In the genomic region with DNA sequence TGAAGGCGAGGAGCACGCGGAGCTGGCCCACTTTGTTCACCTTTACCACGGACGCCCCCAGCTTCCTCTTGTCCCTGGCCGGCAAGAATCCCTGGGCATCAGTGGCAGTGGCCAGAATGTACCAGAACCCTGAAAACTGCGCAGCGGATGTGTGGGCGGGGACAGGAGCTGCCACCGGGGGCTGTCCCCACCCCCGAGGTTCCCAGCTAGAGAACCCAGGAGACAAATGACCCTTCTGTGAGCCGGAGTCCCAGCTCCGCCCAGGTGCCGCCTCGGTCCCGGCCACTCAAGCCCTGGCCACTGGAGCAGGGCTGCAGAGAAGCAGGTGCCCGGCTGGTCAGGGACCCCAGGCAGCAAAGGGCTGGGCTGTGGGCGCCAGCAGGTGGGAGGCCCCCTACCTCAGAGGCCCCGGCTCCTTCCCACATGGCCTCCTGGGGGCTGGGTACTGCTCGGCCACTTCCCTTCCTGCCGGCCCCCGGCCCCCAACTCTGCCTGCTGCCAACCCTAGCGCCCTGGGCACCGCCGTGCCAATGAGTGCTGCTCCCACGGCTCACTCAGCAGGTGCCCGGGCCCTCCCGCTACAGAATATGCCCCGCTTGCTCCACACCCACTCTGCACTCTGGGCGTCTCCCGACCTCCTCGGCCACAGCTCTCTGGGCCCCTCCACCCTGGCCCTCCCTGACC, we compare ENCODE assay signal across 10 cellular contexts. TPM values are rescaled to one million over a fixed set of nuclear protein-coding genes. Genes with fewer than 3 reads are reported as not detected.
DNase-seq lines count a peak whose midpoint lies in the region; ATAC-seq and TF ChIP-seq lines count a peak whose summit lies in the region.
"Had no signal": no experiment of that assay in that cellular context is flagged by ENCODE, and none has a peak within 500 bp of the region (broad histone marks: within the 10 kb centered on the region; RNA-seq: fewer than 3 reads in every experiment).

No MANE protein-coding gene starts in this region.

- H3K36me3 Mint-ChIP-seq in activated B cell treated with CpG ODN at 0.5 μM for 24 hours (ENCODE audit: low read depth): peaks cover 20% of the 10 kb centered on the region

- intact Hi-C loops in heart left ventricle (cut with DNase I): no loop called here
- intact Hi-C loops in Right ventricle myocardium superior (cut with DNase I): no loop called here
- intact Hi-C loops in activated B cell treated with CpG ODN at 0.5 μM for 24 hours (cut with micrococcal nuclease): loop anchor here (1.0 kb wide), 2 partner anchors 7 to 14 kb away; no protein-coding TSS in a partner anchor

- H3K9me3 ChIP-seq in heart left ventricle (no peaks in the 10 kb centered on the region), right atrium auricular region (no peaks in the 10 kb centered on the region), upper lobe of left lung (no peaks in the 10 kb centered on the region), HAP-1 (no peaks in the 10 kb centered on the region)

- CTCF ChIA-PET in activated B cell treated with CpG ODN at 0.5 μM for 24 hours (lab: Charles Lee): interaction anchor here (0.8 to 2.1 kb wide), 4 partner anchors 13 to 345 kb away, joined by 3 to 14 read pairs (median 3); partner anchors contain the start of genes LCN8 and MAN1B1

- DNase-seq in heart left ventricle (no peak), Right ventricle myocardium superior (no peak), activated B cell treated with CpG ODN at 0.5 μM for 24 hours (peak; percentile 57), right atrium auricular region (ENCODE audit: low spot score) (no peak), upper lobe of left lung (peak; percentile 36 to 85), HAP-1 (ENCODE audit: low spot score in 2 of 2) (no peak), C1 segment of cervical spinal cord (lab: John Stamatoyannopoulos, UW) (no peak), NCI-H2107 treated with DMSO at 0.1 percent for 48 hours (lab: John Stamatoyannopoulos, UW; ENCODE audit: unreplicated experiment) (no peak)

- peak overlapping the region; percentile 74 for H3K27ac Mint-ChIP-seq in activated B cell treated with CpG ODN at 0.5 μM for 24 hours

- peaks cover 50% of the 10 kb centered on the region for H3K4me1 Mint-ChIP-seq in activated B cell treated with CpG ODN at 0.5 μM for 24 hours

- POLR2A ChIA-PET in activated B cell treated with CpG ODN at 0.5 μM for 24 hours (lab: Charles Lee): interaction anchor here (0.7 to 4.4 kb wide), 9 partner anchors 9 to 459 kb away, joined by 3 to 86 read pairs (median 5); partner anchors contain the start of genes LCN8, MAN1B1 and TPRN

- no peaks in the 10 kb centered on the region for H3K9me3 Mint-ChIP-seq in activated B cell treated with CpG ODN at 0.5 μM for 24 hours

- in situ Hi-C loops in HAP-1 (cut with MboI; ENCODE audit: low sequenced_read_pairs): no loop called here

- WGBS in heart left ventricle, 4 donors: 51 to 67% (median 60%) methylated on average over 23 to 32 of the region's 32 CpGs
- 27% methylated on average over 15 to 32 of the region's 32 CpGs for WGBS in upper lobe of left lung, 2 donors

- no peak for TF ChIP-seq CTCF in heart left ventricle (IDR thresholded peaks at IDR 0.05)
- TF ChIP-seq CTCF in activated B cell treated with CpG ODN at 0.5 μM for 24 hours (IDR thresholded peaks at IDR 0.05): no peak
- no peak for TF ChIP-seq CTCF in right atrium auricular region (IDR thresholded peaks at IDR 0.05)
- TF ChIP-seq CTCF in upper lobe of left lung (IDR thresholded peaks at IDR 0.05): no peak

- H3K27me3 Mint-ChIP-seq in activated B cell treated with CpG ODN at 0.5 μM for 24 hours: no peaks in the 10 kb centered on the region

- peak overlapping the region in 5 of 12 donors; percentile 22 to 62 (median 47) for H3K27ac ChIP-seq in heart left ventricle
- peak overlapping the region in 1 of 2 donors; percentile 48 for H3K27ac ChIP-seq in right atrium auricular region
- H3K27ac ChIP-seq in upper lobe of left lung: no peak overlapping the region

- ATAC-seq in heart left ventricle (peak in 3 of 4 donors; percentile 14 to 20 (median 16)), Right ventricle myocardium superior (ENCODE audit: poor library complexity) (no peak), activated B cell treated with CpG ODN at 0.5 μM for 24 hours (ENCODE audit: low read depth) (peak; percentile 79), upper lobe of left lung (ENCODE audit: low FRiP score in 2 of 2) (no peak)

- no peaks in the 10 kb centered on the region for H3K36me3 ChIP-seq in heart left ventricle
- no peaks in the 10 kb centered on the region for H3K36me3 ChIP-seq in right atrium auricular region
- H3K36me3 ChIP-seq in upper lobe of left lung: no peaks in the 10 kb centered on the region
- H3K36me3 ChIP-seq in HAP-1 (replicated peaks): no peaks in the 10 kb centered on the region

- TF ChIP-seq POLR2A in heart left ventricle (IDR thresholded peaks at IDR 0.05) (peak in 1 of 2 donors; percentile 43), upper lobe of left lung (IDR thresholded peaks at IDR 0.05) (no peak)

- no peak for TF ChIP-seq EP300 in upper lobe of left lung (IDR thresholded peaks at IDR 0.05)

- H3K4me3 Mint-ChIP-seq in activated B cell treated with CpG ODN at 0.5 μM for 24 hours: peak overlapping the region; percentile 86

- H3K27me3 ChIP-seq in heart left ventricle (peaks cover 0 to 19% (median 0%) of the 10 kb centered on the region in 9 donors), right atrium auricular region (no peaks in the 10 kb centered on the region), upper lobe of left lung (peaks cover 0 to 27% (median 12%) of the 10 kb centered on the region in 4 donors), HAP-1 (ENCODE audit: low read depth) (peaks cover 16% of the 10 kb centered on the region)

- H3K4me3 ChIP-seq in heart left ventricle (peak overlapping the region in 10 of 12 donors; percentile 2 to 55 (median 18)), right atrium auricular region (peak overlapping the region; percentile 12 to 42), upper lobe of left lung (peak overlapping the region in 1 of 4 donors; percentile 12), HAP-1 (no peak overlapping the region)

- H3K4me1 ChIP-seq in heart left ventricle (peaks cover 0 to 36% (median 18%) of the 10 kb centered on the region in 12 donors), right atrium auricular region (peaks cover 0 to 26% of the 10 kb centered on the region in 2 donors), upper lobe of left lung (peaks cover 4 to 33% (median 20%) of the 10 kb centered on the region in 4 donors), HAP-1 (no peaks in the 10 kb centered on the region)

RNA-seq across cellular contexts. Expression of gene LCN10, which starts 0.7 kb away (rescaled TPM):
- 10 to 100 TPM in 5 of 9 donors, 1 to 10 TPM in 2, under 1 TPM in 2; 0.50 to 21.5 (median 10.1) TPM for total RNA-seq in heart left ventricle
- polyA plus RNA-seq in heart left ventricle: 10 to 100 TPM; 15.7 to 40.7 TPM
- total RNA-seq in Right ventricle myocardium superior: 7.7 TPM
- total RNA-seq in activated B cell treated with CpG ODN at 0.5 μM for 24 hours: 13.7 and 15.9 TPM in 2 replicates
- 1 to 10 TPM; 4.5 to 8.8 TPM for total RNA-seq in right atrium auricular region
- 10 to 100 TPM in 1 of 6 donors, 1 to 10 TPM in 4, under 1 TPM in 1; 0.39 to 17.8 (median 2.2) TPM for total RNA-seq in upper lobe of left lung
- total RNA-seq: astrocyte had no signal

RNA-seq across cellular contexts. Expression of gene LCN6, which starts 6.3 kb away (rescaled TPM):
- total RNA-seq in heart left ventricle: 10 to 100 TPM in 5 of 9 donors, 1 to 10 TPM in 3, under 1 TPM in 1; 0.81 to 58.7 (median 15.8) TPM
- polyA plus RNA-seq in heart left ventricle: 100 to 1,000 TPM in 1 of 2 donors, 10 to 100 TPM in 1; 46.1 to 101 TPM
- total RNA-seq in Right ventricle myocardium superior: 13.0 TPM
- total RNA-seq in activated B cell treated with CpG ODN at 0.5 μM for 24 hours: not detected in 2 replicates
- total RNA-seq in right atrium auricular region: 1 to 10 TPM; 6.4 to 9.3 TPM
- 10 to 100 TPM in 1 of 6 donors, 1 to 10 TPM in 3, not detected in 2; 2.7 to 35.1 (median 5.5) TPM for total RNA-seq in upper lobe of left lung
- total RNA-seq: astrocyte, skeletal muscle tissue had no signal

RNA-seq across cellular contexts. Expression of gene LCN8, which starts 16.0 kb away (rescaled TPM):
- total RNA-seq in heart left ventricle: not detected
- not detected for polyA plus RNA-seq in heart left ventricle
- total RNA-seq in Right ventricle myocardium superior: not detected
- 5.3 and 6.9 TPM in 2 replicates for total RNA-seq in activated B cell treated with CpG ODN at 0.5 μM for 24 hours
- not detected for total RNA-seq in right atrium auricular region
- not detected for total RNA-seq in upper lobe of left lung
- total RNA-seq: astrocyte, skeletal muscle tissue had no signal

RNA-seq across cellular contexts. Expression of gene LCN15, which starts 22.3 kb away (rescaled TPM):
- total RNA-seq in heart left ventricle (1 to 10 TPM in 3 of 9 donors, under 1 TPM in 2, not detected in 4; 0.64 to 2.8 (median 1.2) TPM), Right ventricle myocardium superior (not detected), activated B cell treated with CpG ODN at 0.5 μM for 24 hours (not detected in 2 replicates), right atrium auricular region (1 to 10 TPM in 1 of 2 donors, under 1 TPM in 1; 0.63 to 1.4 TPM), upper lobe of left lung (under 1 TPM in 1 of 6 donors, not detected in 5; 0.23 TPM)
- polyA plus RNA-seq in heart left ventricle: 1 to 10 TPM in 1 of 2 donors, under 1 TPM in 1; 0.65 to 2.4 TPM
- total RNA-seq: astrocyte, skeletal muscle tissue had no signal

RNA-seq across cellular contexts. Expression of gene DIPK1B, which starts 29.7 kb away (rescaled TPM):
- total RNA-seq in heart left ventricle (10 to 100 TPM; 14.4 to 46.3 (median 19.8) TPM), Right ventricle myocardium superior (15.1 TPM), activated B cell treated with CpG ODN at 0.5 μM for 24 hours (1.5 and 2.2 TPM in 2 replicates), right atrium auricular region (10 to 100 TPM; 45.1 to 45.7 TPM), upper lobe of left lung (10 to 100 TPM in 5 of 6 donors, 1 to 10 TPM in 1; 9.7 to 24.1 (median 17.0) TPM)
- 10 to 100 TPM; 18.1 to 24.4 TPM for polyA plus RNA-seq in heart left ventricle

Comparison
In these comparisons a context has a peak if more than half of its experiments do, and no peak if none do; other contexts are left out.
1. ATAC-seq: peak in heart left ventricle (3 of 4) and activated B cell treated with CpG ODN at 0.5 μM for 24 hours (single experiment); none in Right ventricle myocardium superior (single experiment) and upper lobe of left lung (0 of 2).
2. DNase-seq: peak in activated B cell treated with CpG ODN at 0.5 μM for 24 hours (single experiment) and upper lobe of left lung (2 of 2); none in heart left ventricle (0 of 5), Right ventricle myocardium superior (single experiment), right atrium auricular region (single experiment), HAP-1 (0 of 2), C1 segment of cervical spinal cord (0 of 14) and NCI-H2107 treated with DMSO at 0.1 percent for 48 hours (single experiment).